17 cellular contexts compared by ENCODE assay signal in genomic region chr2:173394575-173394974, GRCh38. TPM values are rescaled to one million over a fixed set of nuclear protein-coding genes. Genes with fewer than 3 reads are reported as not detected.
DNase-seq lines count a peak whose midpoint lies in the region; ATAC-seq and TF ChIP-seq lines count a peak whose summit lies in the region.
"Had no signal": no experiment of that assay in that cellular context is flagged by ENCODE, and none has a peak within 500 bp of the region (broad histone marks: within the 10 kb centered on the region; RNA-seq: fewer than 3 reads in every experiment).

No MANE protein-coding gene starts in this region.

- H3K27me3 Mint-ChIP-seq in brain, result no peaks in the 10 kb centered on the region

- H3K79me1 ChIP-seq in mesendoderm (ENCODE audit: low read length), result no peaks in the 10 kb centered on the region
- H3K79me1 ChIP-seq in neuronal stem cell (ENCODE audit: low read depth, low read length), result no peaks in the 10 kb centered on the region

- H3K4me1 ChIP-seq in right atrium auricular region (no peaks in the 10 kb centered on the region), mesendoderm (ENCODE audit: control insufficient read depth, low read depth, low read length) (peaks cover 14% of the 10 kb centered on the region), neuronal stem cell (ENCODE audit: control insufficient read depth in 2 of 2, insufficient read depth in 1 of 2, low read depth in 1 of 2, low read length in 2 of 2) (peaks cover 8 to 13% of the 10 kb centered on the region in 2 donors)
- H3K4me1 ChIP-seq: Caco-2 had no signal

- H3K4me2 ChIP-seq in mesendoderm (ENCODE audit: low read length) (no peak overlapping the region), neuronal stem cell (ENCODE audit: insufficient read depth, low read length, poor library complexity, severe bottlenecking) (no peak overlapping the region)
- H3K4me2 ChIP-seq: BLaER1 had no signal

- no peak overlapping the region for H4K8ac ChIP-seq in mesendoderm (ENCODE audit: low read depth, low read length)
- H4K8ac ChIP-seq in neuronal stem cell (ENCODE audit: low read depth, low read length), result no peak overlapping the region

- ATAC-seq in Right ventricle myocardium superior (ENCODE audit: poor library complexity), result peak; percentile 34
- no peak for ATAC-seq in HG03460 (IDR thresholded peaks at IDR 0.05; ENCODE audit: unreplicated experiment)

- H3K36me3 Mint-ChIP-seq in brain, result no peaks in the 10 kb centered on the region
- H3K36me3 Mint-ChIP-seq: CD8-positive, alpha-beta memory T cell; IgD-negative memory B cell had no signal

- H3K4me3 ChIP-seq in right atrium auricular region (no peak overlapping the region), mesendoderm (ENCODE audit: low read length) (no peak overlapping the region), neuronal stem cell (ENCODE audit: low read length in 2 of 2) (no peak overlapping the region)
- H3K4me3 ChIP-seq: BLaER1 had no signal

- H2AK5ac ChIP-seq in mesendoderm (ENCODE audit: low read length) (no peak overlapping the region), neuronal stem cell (ENCODE audit: low read depth, low read length) (no peak overlapping the region)

- H3K4me1 Mint-ChIP-seq in brain, result peaks cover 38% of the 10 kb centered on the region
- H3K4me1 Mint-ChIP-seq: CD8-positive, alpha-beta memory T cell; IgD-negative memory B cell had no signal

- intact Hi-C loops in Right ventricle myocardium superior (cut with DNase I), result no loop called here

- no peak overlapping the region for H3K27ac ChIP-seq in right atrium auricular region
- H3K27ac ChIP-seq in mesendoderm (ENCODE audit: low read depth, low read length), result no peak overlapping the region
- H3K27ac ChIP-seq in neuronal stem cell (replicated peaks; ENCODE audit: low read length), result no peak overlapping the region
- H3K27ac ChIP-seq: 22Rv1, BLaER1 had no signal

- no peaks in the 10 kb centered on the region for H3K79me2 ChIP-seq in mesendoderm (ENCODE audit: control insufficient read depth, insufficient read depth, low read length)

- no CpG with 5 or more reads among the region's 5 CpGs for WGBS in mesendoderm (ENCODE audit: extremely low coverage, insufficient coverage, low lambda C conversion rate)
- WGBS in neuronal stem cell (ENCODE audit: extremely low coverage in 2 of 2, insufficient read length in 2 of 2, insufficient replicate concordance in 1 of 2), 2 donors, result no CpG with 5 or more reads among the region's 5 CpGs

- H3K27ac Mint-ChIP-seq in brain, result peak overlapping the region in 3 of 5 experiments; percentile 2 to 92 (median 37)
- H3K27ac Mint-ChIP-seq: IgD-negative memory B cell had no signal

- no peak overlapping the region for H4K91ac ChIP-seq in neuronal stem cell (ENCODE audit: low read depth, low read length, poor library complexity)

- H3K9ac ChIP-seq in mesendoderm (ENCODE audit: low read length) (no peak overlapping the region), neuronal stem cell (ENCODE audit: low read depth, low read length, poor library complexity) (no peak overlapping the region)
- H3K9ac ChIP-seq: BLaER1 had no signal

- H3K36me3 ChIP-seq in right atrium auricular region (no peaks in the 10 kb centered on the region), mesendoderm (ENCODE audit: control insufficient read depth, insufficient read depth, low read length) (no peaks in the 10 kb centered on the region), neuronal stem cell (replicated peaks in 1 of 2; ENCODE audit: control insufficient read depth in 2 of 2, insufficient read depth in 2 of 2, low read length in 2 of 2) (no peaks in the 10 kb centered on the region)
- H3K36me3 ChIP-seq: BLaER1 had no signal

- H3K9me3 ChIP-seq in right atrium auricular region (no peaks in the 10 kb centered on the region), neuronal stem cell (replicated peaks in 1 of 2; ENCODE audit: control insufficient read depth in 2 of 2, insufficient read depth in 1 of 2, low read depth in 1 of 2, low read length in 2 of 2) (peaks cover 0 to 2% of the 10 kb centered on the region in 2 donors)
- H3K9me3 ChIP-seq: BLaER1, Caco-2 had no signal

- DNase-seq in Right ventricle myocardium superior (no peak), right atrium auricular region (ENCODE audit: low spot score) (no peak), mesendoderm (peak; percentile 49), neuronal stem cell (ENCODE audit: low spot score) (no peak), AG08395 (ENCODE audit: low spot score) (no peak)
- DNase-seq in activated CD8-positive, alpha-beta memory T cell treated with anti-CD3 and anti-CD28 coated beads, Interleukin-2, amount 50 U/mL, for 48 hours, result no peak
- DNase-seq: AML-193; Caco-2; CD8-positive, alpha-beta memory T cell; DND-41; GF-D8; HCEC 1CT had no signal

- no peak overlapping the region for H2BK5ac ChIP-seq in mesendoderm (ENCODE audit: low read length)
- H2BK5ac ChIP-seq in neuronal stem cell (ENCODE audit: low read length), result no peak overlapping the region

- H3K14ac ChIP-seq in neuronal stem cell (ENCODE audit: low read length), result no peak overlapping the region

- no peak overlapping the region for H2BK15ac ChIP-seq in mesendoderm (replicated peaks; ENCODE audit: low read depth)
- no peak overlapping the region for H2BK15ac ChIP-seq in neuronal stem cell (ENCODE audit: low read length)

- no peak overlapping the region for H3K23ac ChIP-seq in mesendoderm (ENCODE audit: low read length)
- no peak overlapping the region for H3K23ac ChIP-seq in neuronal stem cell (ENCODE audit: low read depth, low read length, poor library complexity)

- peaks cover 0 to 1% of the 10 kb centered on the region in 2 donors for H3K27me3 ChIP-seq in right atrium auricular region
- H3K27me3 ChIP-seq in mesendoderm (ENCODE audit: insufficient read depth, low read length, poor library complexity), result no peaks in the 10 kb centered on the region
- no peaks in the 10 kb centered on the region for H3K27me3 ChIP-seq in neuronal stem cell (ENCODE audit: control insufficient read depth in 3 of 3, insufficient read depth in 3 of 3, low read depth in 1 of 3, low read length in 3 of 3)
- H3K27me3 ChIP-seq: BLaER1 had no signal

- peak overlapping the region; percentile 62 for H3K56ac ChIP-seq in mesendoderm (ENCODE audit: low read length)

- no peak overlapping the region for H2BK12ac ChIP-seq in neuronal stem cell (ENCODE audit: low read length)

- no peak overlapping the region for H3K4ac ChIP-seq in mesendoderm (ENCODE audit: low read depth, low read length)
- H3K4ac ChIP-seq in neuronal stem cell (ENCODE audit: low read length), result no peak overlapping the region

- peak overlapping the region; percentile 7 for H3K18ac ChIP-seq in mesendoderm (ENCODE audit: low read length)
- no peak overlapping the region for H3K18ac ChIP-seq in neuronal stem cell (ENCODE audit: low read length)

- H4K5ac ChIP-seq in mesendoderm (ENCODE audit: low read length), result peak overlapping the region; percentile 50

- H2BK120ac ChIP-seq in mesendoderm (ENCODE audit: low read depth, low read length), result no peak overlapping the region
- no peak overlapping the region for H2BK120ac ChIP-seq in neuronal stem cell (ENCODE audit: low read depth, low read length)

- peak overlapping the region; percentile 45 for H2AFZ ChIP-seq in neuronal stem cell (ENCODE audit: low read length)

- peaks cover 0 to 3% (median 0%) of the 10 kb centered on the region in 5 experiments for H3K9me3 Mint-ChIP-seq in brain
- H3K9me3 Mint-ChIP-seq: CD8-positive, alpha-beta memory T cell; IgD-negative memory B cell had no signal

- no peak overlapping the region for H3K4me3 Mint-ChIP-seq in brain
- H3K4me3 Mint-ChIP-seq: CD8-positive, alpha-beta memory T cell; IgD-negative memory B cell had no signal

- TF ChIP-seq CTCF in right atrium auricular region (IDR thresholded peaks at IDR 0.05) (no peak), brain (conservative IDR thresholded peaks at IDR 0.05) (no peak)

RNA-seq across cellular contexts. Expression of gene CDCA7, which starts 39.9 kb away (rescaled TPM):
- total RNA-seq in Right ventricle myocardium superior (1.3 TPM), right atrium auricular region (under 1 TPM in 1 of 2 donors, not detected in 1; 0.48 TPM)
- 25.0 TPM for polyA plus RNA-seq in brain (ENCODE audit: insufficient read depth, low read depth, low replicate concordance)
- polyA plus RNA-seq in mesendoderm (2013, experiment 1 of 2), result 72.4 TPM
- 70.6 TPM for polyA plus RNA-seq in mesendoderm (2013, experiment 2 of 2)
- 28.8 TPM for polyA plus RNA-seq in neuronal stem cell (2013, experiment 1 of 2)
- polyA plus RNA-seq in neuronal stem cell (2013, experiment 2 of 2), result 28.9 TPM
